Comparison of ENCODE assay signal across 1 cellular context in genomic region chr17:82273327-82274133, GRCh38.
A peak's percentile ranks its signal among the peaks of the same experiment; 100 is the strongest.
TF ChIP-seq lines count a peak whose summit lies in the region.

CSNK1D (minus strand) TSS chr17:82273700; CDS start chr17:82273381, 319 bp downstream.

TF ChIP-seq in HEK293, 187 proteins besides CTCF, POLR2A, EP300 and RAD21 (continued from another document and continues in another):
- TF ChIP-seq OVOL3 (tag by site-specific recombination; IDR thresholded peaks at IDR 0.05) (peak; percentile 71; the same call in 1 of the 2 replicates), ZNF398 (tag by site-specific recombination; IDR thresholded peaks at IDR 0.05) (0 out of 2 replicates have a peak, but pooled peaks have one; percentile 27), REST (tag by site-specific recombination; IDR thresholded peaks at IDR 0.05) (peak; percentile 51), ZNF169 (tag by site-specific recombination; IDR thresholded peaks at IDR 0.05) (no peak), ZNF132 (tag by site-specific recombination; IDR thresholded peaks at IDR 0.05; ENCODE audit: borderline replicate concordance) (no peak), ZEB2 (tag by site-specific recombination; IDR thresholded peaks at IDR 0.05) (peak; percentile 90; the same call in 1 of the 2 replicates), GLIS2 (tag by site-specific recombination; IDR thresholded peaks at IDR 0.05) (peak; percentile 68; the same call in 1 of the 2 replicates), ZBTB1 (tag by site-specific recombination; IDR thresholded peaks at IDR 0.05) (no peak), ZNF266 (tag by site-specific recombination; IDR thresholded peaks at IDR 0.05; ENCODE audit: low read depth) (no peak), YY2 (tag by site-specific recombination; IDR thresholded peaks at IDR 0.05) (peak; percentile 92), ZNF404 (tag by site-specific recombination; IDR thresholded peaks at IDR 0.05) (no peak), ZNF148 (tag by site-specific recombination; IDR thresholded peaks at IDR 0.05; ENCODE audit: borderline replicate concordance) (no peak), ZNF416 (tag by site-specific recombination; IDR thresholded peaks at IDR 0.05) (no peak), ZBTB21 (tag by site-specific recombination; IDR thresholded peaks at IDR 0.05) (peak; percentile 90), ZNF157 (tag by site-specific recombination; IDR thresholded peaks at IDR 0.05) (no peak), MZF1 (tag by site-specific recombination; IDR thresholded peaks at IDR 0.05; ENCODE audit: borderline replicate concordance) (peak; percentile 93), ZNF280D (tag by site-specific recombination; IDR thresholded peaks at IDR 0.05) (peak; percentile 55; the same call in 1 of the 2 replicates), ZBTB17 (tag by site-specific recombination; IDR thresholded peaks at IDR 0.05) (peak; percentile 89), ZNF10 (tag by site-specific recombination; IDR thresholded peaks at IDR 0.05) (no peak; the same call in 1 of the 2 replicates), ZNF670 (tag by site-specific recombination; IDR thresholded peaks at IDR 0.05; ENCODE audit: low read depth) (no peak), BCL6B (tag by site-specific recombination; IDR thresholded peaks at IDR 0.05) (no peak), ZNF354C (tag by site-specific recombination; IDR thresholded peaks at IDR 0.05; ENCODE audit: borderline replicate concordance, low read depth) (no peak), ATF2 (tag by site-specific recombination; IDR thresholded peaks at IDR 0.05; ENCODE audit: low read depth) (peak; percentile 96), ZNF174 (tag by site-specific recombination; IDR thresholded peaks at IDR 0.05) (no peak), BCL11A (tag by site-specific recombination; IDR thresholded peaks at IDR 0.05; ENCODE audit: low read depth) (0 out of 2 replicates have a peak, but pooled peaks have one; percentile 25), ZNF621 (tag by site-specific recombination; IDR thresholded peaks at IDR 0.05) (no peak)
- TF ChIP-seq, protein P1, sequence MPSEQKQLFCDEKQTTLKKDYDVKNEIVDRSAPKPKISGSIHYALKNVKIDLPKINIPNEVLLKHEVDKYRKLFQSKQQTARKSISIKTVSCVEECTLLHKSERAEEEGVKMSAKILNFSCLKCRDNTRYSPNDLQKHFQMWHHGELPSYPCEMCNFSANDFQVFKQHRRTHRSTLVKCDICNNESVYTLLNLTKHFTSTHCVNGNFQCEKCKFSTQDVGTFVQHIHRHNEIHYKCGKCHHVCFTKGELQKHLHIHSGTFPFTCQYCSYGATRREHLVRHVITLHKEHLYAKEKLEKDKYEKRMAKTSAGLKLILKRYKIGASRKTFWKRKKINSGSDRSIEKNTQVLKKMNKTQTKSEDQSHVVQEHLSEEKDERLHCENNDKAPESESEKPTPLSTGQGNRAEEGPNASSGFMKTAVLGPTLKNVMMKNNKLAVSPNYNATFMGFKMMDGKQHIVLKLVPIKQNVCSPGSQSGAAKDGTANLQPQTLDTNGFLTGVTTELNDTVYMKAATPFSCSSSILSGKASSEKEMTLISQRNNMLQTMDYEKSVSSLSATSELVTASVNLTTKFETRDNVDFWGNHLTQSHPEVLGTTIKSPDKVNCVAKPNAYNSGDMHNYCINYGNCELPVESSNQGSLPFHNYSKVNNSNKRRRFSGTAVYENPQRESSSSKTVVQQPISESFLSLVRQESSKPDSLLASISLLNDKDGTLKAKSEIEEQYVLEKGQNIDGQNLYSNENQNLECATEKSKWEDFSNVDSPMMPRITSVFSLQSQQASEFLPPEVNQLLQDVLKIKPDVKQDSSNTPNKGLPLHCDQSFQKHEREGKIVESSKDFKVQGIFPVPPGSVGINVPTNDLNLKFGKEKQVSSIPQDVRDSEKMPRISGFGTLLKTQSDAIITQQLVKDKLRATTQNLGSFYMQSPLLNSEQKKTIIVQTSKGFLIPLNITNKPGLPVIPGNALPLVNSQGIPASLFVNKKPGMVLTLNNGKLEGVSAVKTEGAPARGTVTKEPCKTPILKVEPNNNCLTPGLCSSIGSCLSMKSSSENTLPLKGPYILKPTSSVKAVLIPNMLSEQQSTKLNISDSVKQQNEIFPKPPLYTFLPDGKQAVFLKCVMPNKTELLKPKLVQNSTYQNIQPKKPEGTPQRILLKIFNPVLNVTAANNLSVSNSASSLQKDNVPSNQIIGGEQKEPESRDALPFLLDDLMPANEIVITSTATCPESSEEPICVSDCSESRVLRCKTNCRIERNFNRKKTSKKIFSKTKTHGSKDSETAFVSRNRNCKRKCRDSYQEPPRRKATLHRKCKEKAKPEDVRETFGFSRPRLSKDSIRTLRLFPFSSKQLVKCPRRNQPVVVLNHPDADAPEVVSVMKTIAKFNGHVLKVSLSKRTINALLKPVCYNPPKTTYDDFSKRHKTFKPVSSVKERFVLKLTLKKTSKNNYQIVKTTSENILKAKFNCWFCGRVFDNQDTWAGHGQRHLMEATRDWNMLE (tag by site-specific recombination; conservative IDR thresholded peaks at IDR 0.05; ENCODE audit: low read depth): 0 out of 2 replicates have a peak, but pooled peaks have one; percentile 28
- TF ChIP-seq, protein P2, sequence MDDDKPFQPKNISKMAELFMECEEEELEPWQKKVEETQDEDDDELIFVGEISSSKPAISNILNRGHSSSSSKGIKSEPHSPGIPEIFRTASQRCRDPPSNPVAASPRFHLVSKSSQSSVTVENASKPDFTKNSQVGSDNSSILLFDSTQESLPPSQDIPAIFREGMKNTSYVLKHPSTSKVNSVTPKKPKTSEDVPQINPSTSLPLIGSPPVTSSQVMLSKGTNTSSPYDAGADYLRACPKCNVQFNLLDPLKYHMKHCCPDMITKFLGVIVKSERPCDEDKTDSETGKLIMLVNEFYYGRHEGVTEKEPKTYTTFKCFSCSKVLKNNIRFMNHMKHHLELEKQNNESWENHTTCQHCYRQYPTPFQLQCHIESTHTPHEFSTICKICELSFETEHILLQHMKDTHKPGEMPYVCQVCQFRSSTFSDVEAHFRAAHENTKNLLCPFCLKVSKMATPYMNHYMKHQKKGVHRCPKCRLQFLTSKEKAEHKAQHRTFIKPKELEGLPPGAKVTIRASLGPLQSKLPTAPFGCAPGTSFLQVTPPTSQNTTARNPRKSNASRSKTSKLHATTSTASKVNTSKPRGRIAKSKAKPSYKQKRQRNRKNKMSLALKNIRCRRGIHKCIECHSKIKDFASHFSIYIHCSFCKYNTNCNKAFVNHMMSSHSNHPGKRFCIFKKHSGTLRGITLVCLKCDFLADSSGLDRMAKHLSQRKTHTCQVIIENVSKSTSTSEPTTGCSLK (tag by site-specific recombination; IDR thresholded peaks at IDR 0.05): no peak
- TF ChIP-seq, protein P3, sequence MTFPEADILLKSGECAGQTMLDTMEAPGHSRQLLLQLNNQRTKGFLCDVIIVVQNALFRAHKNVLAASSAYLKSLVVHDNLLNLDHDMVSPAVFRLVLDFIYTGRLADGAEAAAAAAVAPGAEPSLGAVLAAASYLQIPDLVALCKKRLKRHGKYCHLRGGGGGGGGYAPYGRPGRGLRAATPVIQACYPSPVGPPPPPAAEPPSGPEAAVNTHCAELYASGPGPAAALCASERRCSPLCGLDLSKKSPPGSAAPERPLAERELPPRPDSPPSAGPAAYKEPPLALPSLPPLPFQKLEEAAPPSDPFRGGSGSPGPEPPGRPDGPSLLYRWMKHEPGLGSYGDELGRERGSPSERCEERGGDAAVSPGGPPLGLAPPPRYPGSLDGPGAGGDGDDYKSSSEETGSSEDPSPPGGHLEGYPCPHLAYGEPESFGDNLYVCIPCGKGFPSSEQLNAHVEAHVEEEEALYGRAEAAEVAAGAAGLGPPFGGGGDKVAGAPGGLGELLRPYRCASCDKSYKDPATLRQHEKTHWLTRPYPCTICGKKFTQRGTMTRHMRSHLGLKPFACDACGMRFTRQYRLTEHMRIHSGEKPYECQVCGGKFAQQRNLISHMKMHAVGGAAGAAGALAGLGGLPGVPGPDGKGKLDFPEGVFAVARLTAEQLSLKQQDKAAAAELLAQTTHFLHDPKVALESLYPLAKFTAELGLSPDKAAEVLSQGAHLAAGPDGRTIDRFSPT (tag by site-specific recombination; IDR thresholded peaks at IDR 0.05): peak; percentile 81
